17 cellular contexts compared by ENCODE assay signal in genomic region chr9:14119694-14120514, GRCh38.
DNase-seq lines count a peak whose midpoint lies in the region; ATAC-seq and TF ChIP-seq lines count a peak whose summit lies in the region.
"Had no signal": no experiment of that assay in that cellular context is flagged by ENCODE, and none has a peak within 500 bp of the region (broad histone marks: within the 10 kb centered on the region; RNA-seq: fewer than 3 reads in every experiment).

No MANE protein-coding gene starts in this region.

- H3K4me1 ChIP-seq in PC-9 (replicated peaks; ENCODE audit: insufficient read depth) (peaks cover 9% of the 10 kb centered on the region; the same call in 1 of the 2 replicates), upper lobe of right lung (no peaks in the 10 kb centered on the region)

- H3K9me3 ChIP-seq in PC-9 (ENCODE audit: insufficient read depth, low read depth) (no peaks in the 10 kb centered on the region), upper lobe of right lung (no peaks in the 10 kb centered on the region)
- H3K9me3 ChIP-seq: neutrophil, sigmoid colon had no signal

- H3F3A ChIP-seq in PC-9 (ENCODE audit: insufficient read depth, low read depth) = no peaks in the 10 kb centered on the region

- H3K27me3 ChIP-seq in PC-9 (ENCODE audit: insufficient read depth, low read depth) = no peaks in the 10 kb centered on the region
- H3K27me3 ChIP-seq in upper lobe of right lung = no peaks in the 10 kb centered on the region
- H3K27me3 ChIP-seq: neutrophil, sigmoid colon had no signal

- no peaks in the 10 kb centered on the region for H3K79me2 ChIP-seq in PC-9 (ENCODE audit: low read depth)

- peak; percentile 16 for DNase-seq in AG10803 (ENCODE audit: low read depth)
- no peak for DNase-seq in PC-9
- peak; percentile 35 to 83 for DNase-seq in cardiac fibroblast (ENCODE audit: low read depth in 2 of 2)
- DNase-seq in iris pigment epithelial cell (ENCODE audit: low read depth) = peak; percentile 87
- DNase-seq in mucosa of gallbladder (ENCODE audit: low spot score) = no peak
- no peak for DNase-seq in DMS 273 treated with DMSO at 0.1 percent for 48 hours (lab: John Stamatoyannopoulos, UW)
- DNase-seq in upper lobe of right lung = no peak
- DNase-seq: activated CD4-positive, alpha-beta T cell treated with anti-CD3 and anti-CD28 coated beads for 48 hours; activated T-cell treated with anti-CD3 and anti-CD28 coated beads for 4 hours; COR-L47; Kasumi-1; kidney glomerular epithelial cell; NCI-H1694; sigmoid colon; T1000 had no signal

- H3K27ac ChIP-seq in PC-9 (0 out of 2 replicates have a peak overlapping the region, but pooled peaks have one; percentile 9), upper lobe of right lung (no peak overlapping the region)
- H3K27ac ChIP-seq: neutrophil, sigmoid colon had no signal

- intact Hi-C loops in PC-9 (cut with micrococcal nuclease; ENCODE audit: unreplicated experiment) = no loop called here
- intact Hi-C loops in upper lobe of right lung (cut with DNase I) = no loop called here

- H4K20me1 ChIP-seq in PC-9 (ENCODE audit: insufficient read depth) = no peaks in the 10 kb centered on the region

- BruUV-seq in PC-9 (replicated peaks; lab: Mats Ljungman, UMichigan) = no TSS peak

- peaks cover 9% of the 10 kb centered on the region; the same call in 1 of the 2 replicates for H3K36me3 ChIP-seq in PC-9 (ENCODE audit: low read depth)
- peaks cover 37% of the 10 kb centered on the region for H3K36me3 ChIP-seq in upper lobe of right lung
- H3K36me3 ChIP-seq: neutrophil had no signal

- ATAC-seq in upper lobe of right lung (no peak), HG03469 (IDR thresholded peaks at IDR 0.05; ENCODE audit: unreplicated experiment) (no peak)

- H3K4me3 ChIP-seq in AG10803 (ENCODE audit: low read length) = no peak overlapping the region
- H3K4me3 ChIP-seq in PC-9 = no peak overlapping the region
- H3K4me3 ChIP-seq in cardiac fibroblast (replicated peaks in 1 of 2; ENCODE audit: low read depth in 2 of 2, low read length in 2 of 2) = no peak overlapping the region
- H3K4me3 ChIP-seq in upper lobe of right lung = no peak overlapping the region
- H3K4me3 ChIP-seq: sigmoid colon had no signal

- no peak overlapping the region for H2AFZ ChIP-seq in PC-9

- H3K4me2 ChIP-seq in PC-9 = no peak overlapping the region

- CTCF ChIA-PET in PC-9 (lab: Charles Lee) = no interaction called here

- H3K9me2 ChIP-seq in PC-9 (ENCODE audit: insufficient read depth) = no peaks in the 10 kb centered on the region

- POLR2A ChIA-PET in PC-9 (lab: Charles Lee; ENCODE audit: unreplicated experiment) = no interaction called here

- TF ChIP-seq CTCF in AG10803 (conservative IDR thresholded peaks at IDR 0.05; ENCODE audit: low read length) (no peak), PC-9 (conservative IDR thresholded peaks at IDR 0.05) (no peak), cardiac fibroblast (IDR thresholded peaks at IDR 0.05; ENCODE audit: low read depth, low read length) (no peak), upper lobe of right lung (IDR thresholded peaks at IDR 0.05) (no peak)

Comparison
In these comparisons a context has a peak if more than half of its experiments do, and no peak if none do; other contexts are left out.
1. DNase-seq: peak in AG10803 (single experiment), cardiac fibroblast (2 of 2) and iris pigment epithelial cell (single experiment); none in PC-9 (0 of 2), mucosa of gallbladder (single experiment), DMS 273 treated with DMSO at 0.1 percent for 48 hours (single experiment) and upper lobe of right lung (single experiment).